Comparison of ENCODE assay signal across 10 cellular contexts in genomic region chr2:42385225-42385624, GRCh38. TPM values are rescaled to one million over a fixed set of nuclear protein-coding genes. Genes with fewer than 3 reads are reported as not detected.
DNase-seq lines count a peak whose midpoint lies in the region; ATAC-seq, FAIRE-seq and TF ChIP-seq lines count a peak whose summit lies in the region.
"Had no signal": no experiment of that assay in that cellular context is flagged by ENCODE, and none has a peak within 500 bp of the region (broad histone marks: within the 10 kb centered on the region; RNA-seq: fewer than 3 reads in every experiment).

No MANE protein-coding gene starts in this region.

- no peak overlapping the region for H3K4me3 Mint-ChIP-seq in astrocyte (ENCODE audit: unreplicated experiment)
- H3K4me3 Mint-ChIP-seq: activated naive CD4-positive, alpha-beta T cell treated with anti-CD3 and anti-CD28 coated beads, Interleukin-2, amount 50 U/mL, for 24 hours had no signal

- H3K9me3 ChIP-seq in astrocyte (ENCODE audit: insufficient read depth, low read depth, low read length), result no peaks in the 10 kb centered on the region

- no peak overlapping the region for H3K27ac ChIP-seq in astrocyte (ENCODE audit: low read depth, low read length)

- no peaks in the 10 kb centered on the region for H3K4me1 ChIP-seq in astrocyte (ENCODE audit: insufficient read depth, low read length)

- H3K9me3 Mint-ChIP-seq in astrocyte (ENCODE audit: unreplicated experiment), result no peaks in the 10 kb centered on the region
- H3K9me3 Mint-ChIP-seq: activated naive CD4-positive, alpha-beta T cell treated with anti-CD3 and anti-CD28 coated beads, Interleukin-2, amount 50 U/mL, for 24 hours had no signal

- no peak overlapping the region for H3K9ac ChIP-seq in astrocyte (ENCODE audit: low read length)

- no peaks in the 10 kb centered on the region for H3K36me3 Mint-ChIP-seq in astrocyte (ENCODE audit: low read depth, unreplicated experiment)
- H3K36me3 Mint-ChIP-seq: activated naive CD4-positive, alpha-beta T cell treated with anti-CD3 and anti-CD28 coated beads, Interleukin-2, amount 50 U/mL, for 24 hours had no signal

- H2AFZ ChIP-seq in astrocyte (ENCODE audit: low read depth, low read length), result no peak overlapping the region

- no peaks in the 10 kb centered on the region for H3K36me3 ChIP-seq in astrocyte (ENCODE audit: insufficient read depth, low read length)

- DNase-seq in COLO668 (lab: John Stamatoyannopoulos, UW; ENCODE audit: unreplicated experiment), result peak; percentile 14
- peak; percentile 56 for DNase-seq in HTR-8/SVneo (ENCODE audit: insufficient read length, low spot score)
- no peak for DNase-seq in astrocyte (ENCODE audit: low read depth)
- no peak for DNase-seq in left lobe of liver (ENCODE audit: low spot score)
- no peak for DNase-seq in lower leg skin (ENCODE audit: low spot score in 2 of 2)
- no peak for DNase-seq in activated CD4-positive, alpha-beta T cell treated with anti-CD3 and anti-CD28 coated beads, Interleukin-2, amount 50 U/mL, for 1 hour
- no peak for DNase-seq in activated naive CD4-positive, alpha-beta T cell treated with Interleukin-2 at 50 U/mL for 16 hours

- intact Hi-C loops in lower leg skin (cut with DNase I; ENCODE audit: low total_unique reads), result no loop called here

- H4K20me1 ChIP-seq in astrocyte (ENCODE audit: insufficient read depth, low read length), result no peaks in the 10 kb centered on the region

- WGBS in lower leg skin, 2 donors, result 68 to 77% methylated on average over 7 of the region's 7 CpGs

- no peaks in the 10 kb centered on the region for H3K79me2 ChIP-seq in astrocyte (ENCODE audit: insufficient read depth, low read length)

- ATAC-seq in left lobe of liver (peak; percentile 50), GM18870 (IDR thresholded peaks at IDR 0.05; ENCODE audit: unreplicated experiment) (no peak)
- ATAC-seq: esophagus mucosa had no signal

- FAIRE-seq in HTR-8/SVneo (lab: Jason Lieb, UNC) (peak; percentile 71), astrocyte (lab: Jason Lieb, UNC) (no peak)

- no peaks in the 10 kb centered on the region for H3K27me3 ChIP-seq in astrocyte (ENCODE audit: insufficient read depth, low read length)

- no peak overlapping the region for H3K4me3 ChIP-seq in astrocyte (ENCODE audit: insufficient read depth, low read depth, low read length)
- no peak overlapping the region for H3K4me3 ChIP-seq in lower leg skin (ENCODE audit: low read depth, poor library complexity, severe bottlenecking)

- H3K27me3 Mint-ChIP-seq in astrocyte (ENCODE audit: low read depth, unreplicated experiment), result peaks cover 4% of the 10 kb centered on the region
- H3K27me3 Mint-ChIP-seq: activated naive CD4-positive, alpha-beta T cell treated with anti-CD3 and anti-CD28 coated beads, Interleukin-2, amount 50 U/mL, for 24 hours had no signal

- no peaks in the 10 kb centered on the region for H3K4me1 Mint-ChIP-seq in astrocyte (ENCODE audit: low read depth, unreplicated experiment)
- H3K4me1 Mint-ChIP-seq: activated naive CD4-positive, alpha-beta T cell treated with anti-CD3 and anti-CD28 coated beads, Interleukin-2, amount 50 U/mL, for 24 hours had no signal

- no peak for TF ChIP-seq POLR2A in lower leg skin (IDR thresholded peaks at IDR 0.05)

- H3K4me2 ChIP-seq in astrocyte (ENCODE audit: low read length), result no peak overlapping the region

- H3K27ac Mint-ChIP-seq in astrocyte (ENCODE audit: unreplicated experiment), result no peak overlapping the region
- H3K27ac Mint-ChIP-seq: activated naive CD4-positive, alpha-beta T cell treated with anti-CD3 and anti-CD28 coated beads, Interleukin-2, amount 50 U/mL, for 24 hours had no signal

- peak; percentile 7 for TF ChIP-seq CTCF in astrocyte (IDR thresholded peaks at IDR 0.05; ENCODE audit: insufficient read depth, low read depth, low read length)
- no peak for TF ChIP-seq CTCF in lower leg skin (IDR thresholded peaks at IDR 0.05)

RNA-seq across cellular contexts. Expression of gene COX7A2L, which starts 24.2 kb away (rescaled TPM):
- 125 and 126 TPM in 2 replicates for total RNA-seq in astrocyte
- 38.5 TPM for total RNA-seq in left lobe of liver
- total RNA-seq in lower leg skin, result 100 to 1,000 TPM in 1 of 4 donors, 10 to 100 TPM in 3; 92.0 to 110 (median 94.4) TPM

Comparison
In these comparisons a context has a peak if more than half of its experiments do, and no peak if none do; other contexts are left out.
1. DNase-seq: peak in COLO668 (single experiment) and HTR-8/SVneo (single experiment); none in astrocyte (single experiment), left lobe of liver (single experiment), lower leg skin (0 of 2), activated CD4-positive, alpha-beta T cell treated with anti-CD3 and anti-CD28 coated beads, Interleukin-2, amount 50 U/mL, for 1 hour (single experiment) and activated naive CD4-positive, alpha-beta T cell treated with Interleukin-2 at 50 U/mL for 16 hours (single experiment).